In genomic region chr11:16883179-16883578, GRCh38 we compare ENCODE assay signal across 8 cellular contexts.
DNase-seq lines count a peak whose midpoint lies in the region; TF ChIP-seq lines count a peak whose summit lies in the region.

No MANE protein-coding gene starts in this region.

- H3K9me3 Mint-ChIP-seq in Calu3 (ENCODE audit: low read depth, unreplicated experiment) = no peaks in the 10 kb centered on the region
- H3K9me3 Mint-ChIP-seq in CD8-positive, alpha-beta memory T cell = peaks cover 0 to under 1% (median 0%) of the 10 kb centered on the region in 5 donors

- no peak overlapping the region for H4K5ac ChIP-seq in mesendoderm (ENCODE audit: low read length)

- H3K9me3 ChIP-seq in breast epithelium = no peaks in the 10 kb centered on the region
- H3K9me3 ChIP-seq in CD8-positive, alpha-beta memory T cell (ENCODE audit: low read length) = no peaks in the 10 kb centered on the region
- no peaks in the 10 kb centered on the region for H3K9me3 ChIP-seq in spleen

- H3K4me2 ChIP-seq in mesendoderm (ENCODE audit: low read length) = no peak overlapping the region

- H3K56ac ChIP-seq in mesendoderm (ENCODE audit: low read length) = peak overlapping the region; percentile 35

- no CpG with 5 or more reads among the region's 3 CpGs for WGBS in mesendoderm (ENCODE audit: extremely low coverage, insufficient coverage, low lambda C conversion rate)
- WGBS in spleen, 5 donors = 29 to 44% (median 38%) methylated on average over 3 of the region's 3 CpGs

- peak overlapping the region; percentile 71 for H2BK5ac ChIP-seq in mesendoderm (ENCODE audit: low read length)

- intact Hi-C loops in Calu3 (cut with micrococcal nuclease; ENCODE audit: unreplicated experiment) = loop anchor here (2.0 to 5.0 kb wide), 2 partner anchors 36 to 96 kb away; no protein-coding TSS in a partner anchor
- intact Hi-C loops in breast epithelium (cut with DNase I; ENCODE audit: low total_unique reads) = no loop called here
- intact Hi-C loops in spleen (cut with DNase I; ENCODE audit: low total_unique reads) = no loop called here

- POLR2A ChIA-PET in CD8-positive, alpha-beta memory T cell (lab: Charles Lee) = no interaction called here

- TF ChIP-seq CTCF in Calu3 (IDR thresholded peaks at IDR 0.05; ENCODE audit: unreplicated experiment) = no peak
- peak in 2 of 3 donors; percentile 23 to 36 for TF ChIP-seq CTCF in breast epithelium (IDR thresholded peaks at IDR 0.05)
- TF ChIP-seq CTCF in spleen (IDR thresholded peaks at IDR 0.05 in 8 of 11, conservative IDR thresholded peaks at IDR 0.05 in 3 of 11) = peak in 1 of 11 experiments; percentile 27

- peaks cover 38% of the 10 kb centered on the region for H3K36me3 Mint-ChIP-seq in Calu3 (ENCODE audit: insufficient read depth, unreplicated experiment)
- H3K36me3 Mint-ChIP-seq in CD8-positive, alpha-beta memory T cell = no peaks in the 10 kb centered on the region

- H3K18ac ChIP-seq in mesendoderm (ENCODE audit: low read length) = peak overlapping the region; percentile 40

- peak; percentile 76 for DNase-seq in Calu3
- DNase-seq in MV-4-11 (lab: John Stamatoyannopoulos, UW) = peak; percentile 24
- DNase-seq in breast epithelium (ENCODE audit: low spot score in 2 of 2) = peak in 1 of 2 donors; percentile 35
- peak; percentile 94 for DNase-seq in mesendoderm
- DNase-seq in CD8-positive, alpha-beta memory T cell = no peak
- no peak for DNase-seq in cerebellum (ENCODE audit: low spot score)
- DNase-seq in spleen = no peak
- DNase-seq in cerebellar nuclear complex (lab: John Stamatoyannopoulos, UW) = no peak

- H3K4ac ChIP-seq in mesendoderm (ENCODE audit: low read depth, low read length) = no peak overlapping the region

- H2AK5ac ChIP-seq in mesendoderm (ENCODE audit: low read length) = no peak overlapping the region

- H3K27ac ChIP-seq in breast epithelium (peak overlapping the region in 1 of 2 donors; percentile 52), mesendoderm (ENCODE audit: low read depth, low read length) (peak overlapping the region; percentile 45), spleen (no peak overlapping the region)
- H3K27ac ChIP-seq in CD8-positive, alpha-beta memory T cell (ENCODE audit: low read depth, low read length) = no peak overlapping the region

- no TSS peak for BruUV-seq in Calu3 (replicated peaks; lab: Mats Ljungman, UMichigan)

- H3K79me1 ChIP-seq in mesendoderm (ENCODE audit: low read length) = no peaks in the 10 kb centered on the region

- CTCF ChIA-PET in Calu3 (lab: Charles Lee) = interaction anchor here (0.6 to 3.5 kb wide), 9 partner anchors 10 to 96 kb away, joined by 3 to 13 read pairs (median 5); no protein-coding TSS in a partner anchor
- CTCF ChIA-PET in CD8-positive, alpha-beta memory T cell (lab: Charles Lee) = no interaction called here

- H3K4me1 ChIP-seq in breast epithelium = no peaks in the 10 kb centered on the region
- peaks cover 17% of the 10 kb centered on the region for H3K4me1 ChIP-seq in mesendoderm (ENCODE audit: control insufficient read depth, low read depth, low read length)
- no peaks in the 10 kb centered on the region for H3K4me1 ChIP-seq in CD8-positive, alpha-beta memory T cell (ENCODE audit: insufficient read depth, low read length)
- peaks cover 0 to 14% (median 1%) of the 10 kb centered on the region in 6 donors for H3K4me1 ChIP-seq in spleen

- no peak overlapping the region for H3K9ac ChIP-seq in mesendoderm (ENCODE audit: low read length)

- no peak overlapping the region for H4K8ac ChIP-seq in mesendoderm (ENCODE audit: low read depth, low read length)

- H2BK120ac ChIP-seq in mesendoderm (ENCODE audit: low read depth, low read length) = no peak overlapping the region

- H3K27me3 Mint-ChIP-seq in Calu3 (ENCODE audit: unreplicated experiment) = no peaks in the 10 kb centered on the region
- H3K27me3 Mint-ChIP-seq in CD8-positive, alpha-beta memory T cell = peaks cover 7 to 28% of the 10 kb centered on the region in 2 donors

- no peaks in the 10 kb centered on the region for H3K79me2 ChIP-seq in mesendoderm (ENCODE audit: control insufficient read depth, insufficient read depth, low read length)

- H3K4me3 ChIP-seq in breast epithelium (no peak overlapping the region), mesendoderm (ENCODE audit: low read length) (no peak overlapping the region), spleen (no peak overlapping the region)
- H3K4me3 ChIP-seq in CD8-positive, alpha-beta memory T cell (ENCODE audit: low read length) = no peak overlapping the region

- H3K23ac ChIP-seq in mesendoderm (ENCODE audit: low read length) = no peak overlapping the region

- TF ChIP-seq POLR2A in breast epithelium (IDR thresholded peaks at IDR 0.05) (no peak), spleen (IDR thresholded peaks at IDR 0.05) (no peak)

- H3K36me3 ChIP-seq in breast epithelium (no peaks in the 10 kb centered on the region), mesendoderm (ENCODE audit: control insufficient read depth, insufficient read depth, low read length) (no peaks in the 10 kb centered on the region), spleen (no peaks in the 10 kb centered on the region)
- H3K36me3 ChIP-seq in CD8-positive, alpha-beta memory T cell (ENCODE audit: insufficient read depth, low read length) = no peaks in the 10 kb centered on the region

- H2BK15ac ChIP-seq in mesendoderm (replicated peaks; ENCODE audit: low read depth) = no peak overlapping the region

- H3K27me3 ChIP-seq in breast epithelium = no peaks in the 10 kb centered on the region
- H3K27me3 ChIP-seq in mesendoderm (ENCODE audit: insufficient read depth, low read length, poor library complexity) = no peaks in the 10 kb centered on the region
- no peaks in the 10 kb centered on the region for H3K27me3 ChIP-seq in CD8-positive, alpha-beta memory T cell (ENCODE audit: insufficient read depth, low read length, poor library complexity, severe bottlenecking)
- no peaks in the 10 kb centered on the region for H3K27me3 ChIP-seq in spleen (replicated peaks in 1 of 7)

- H3K4me3 Mint-ChIP-seq in Calu3 (ENCODE audit: low read depth, unreplicated experiment) = no peak overlapping the region
- H3K4me3 Mint-ChIP-seq in CD8-positive, alpha-beta memory T cell = no peak overlapping the region

- H3K27ac Mint-ChIP-seq in Calu3 (ENCODE audit: unreplicated experiment) = peak overlapping the region; percentile 95
- H3K27ac Mint-ChIP-seq in CD8-positive, alpha-beta memory T cell = peak overlapping the region in 1 of 8 donors; percentile 12

- H3K4me1 Mint-ChIP-seq in Calu3 (ENCODE audit: low read depth, unreplicated experiment) = peaks cover 83% of the 10 kb centered on the region
- no peaks in the 10 kb centered on the region for H3K4me1 Mint-ChIP-seq in CD8-positive, alpha-beta memory T cell

Comparison
In these comparisons a context has a peak if more than half of its experiments do, and no peak if none do; other contexts are left out.
1. DNase-seq: peak in Calu3 (single experiment), MV-4-11 (single experiment) and mesendoderm (single experiment); none in CD8-positive, alpha-beta memory T cell (0 of 5), cerebellum (single experiment), spleen (single experiment) and cerebellar nuclear complex (0 of 2).